ENCODE assay signal across 9 cellular contexts in genomic region chr3:25604107-25604805, GRCh38.
DNase-seq lines count a peak whose midpoint lies in the region; ATAC-seq, FAIRE-seq and TF ChIP-seq lines count a peak whose summit lies in the region.
"Had no signal": no experiment of that assay in that cellular context is flagged by ENCODE, and none has a peak within 500 bp of the region (broad histone marks: within the 10 kb centered on the region; RNA-seq: fewer than 3 reads in every experiment).

No MANE protein-coding gene starts in this region.

- H3K4me3 ChIP-seq in PC-3 (ENCODE audit: low read length) (no peak overlapping the region), foreskin fibroblast (ENCODE audit: low read depth in 1 of 2, low read length in 2 of 2) (no peak overlapping the region), skeletal muscle tissue (ENCODE audit: low read length in 3 of 3) (no peak overlapping the region)
- H3K4me3 ChIP-seq: Peyer's patch had no signal

- peak; percentile 64 for DNase-seq in H4 (ENCODE audit: low spot score)
- DNase-seq in PC-3: peak; percentile 37
- DNase-seq in foreskin fibroblast: peak; percentile 57 to 66
- DNase-seq in Calu3: no peak
- no peak for DNase-seq in GM12891 (ENCODE audit: insufficient read length, low spot score)
- DNase-seq in hypothalamus (lab: John Stamatoyannopoulos, UW): no peak
- DNase-seq: Peyer's patch; stimulated activated CD4-positive, alpha-beta T cell treated with anti-CD3 and anti-CD28 coated beads, Interleukin-4, amount 100 ng/mL, for 24 hours had no signal

- FAIRE-seq in GM12891 (lab: Jason Lieb, UNC): no peak

- H3K4me2 ChIP-seq in PC-3 (ENCODE audit: low read length): no peak overlapping the region

- H3K4me1 Mint-ChIP-seq in Calu3 (ENCODE audit: low read depth, unreplicated experiment): peaks cover 12% of the 10 kb centered on the region

- POLR2A ChIA-PET in PC-3 (lab: Charles Lee; ENCODE audit: unreplicated experiment): no interaction called here

- H3K9me3 ChIP-seq in PC-3 (ENCODE audit: low read length): no peaks in the 10 kb centered on the region
- no peaks in the 10 kb centered on the region for H3K9me3 ChIP-seq in skeletal muscle tissue (ENCODE audit: control insufficient read depth in 3 of 3, low read length in 3 of 3)
- H3K9me3 ChIP-seq: Peyer's patch had no signal

- BruUV-seq in PC-3 (replicated peaks; lab: Mats Ljungman, UMichigan) (no TSS peak), Calu3 (replicated peaks; lab: Mats Ljungman, UMichigan) (no TSS peak)

- no peaks in the 10 kb centered on the region for H3K79me2 ChIP-seq in PC-3 (ENCODE audit: low read length)

- peaks cover 33% of the 10 kb centered on the region for H3K36me3 Mint-ChIP-seq in Calu3 (ENCODE audit: insufficient read depth, unreplicated experiment)

- CTCF ChIA-PET in PC-3 (lab: Charles Lee): no interaction called here
- CTCF ChIA-PET in Calu3 (lab: Charles Lee): interaction anchor here (0.9 to 1.5 kb wide), 2 partner anchors 10 to 14 kb away, joined by 4 read pairs; no protein-coding TSS in a partner anchor

- H3K27ac ChIP-seq in PC-3 (ENCODE audit: low read length) (no peak overlapping the region), skeletal muscle tissue (ENCODE audit: low read depth, low read length) (peak overlapping the region; percentile 50)
- H3K27ac ChIP-seq: Peyer's patch had no signal

- intact Hi-C loops in PC-3 (cut with micrococcal nuclease) (no loop called here), Calu3 (cut with micrococcal nuclease; ENCODE audit: unreplicated experiment) (no loop called here)

- H3K27me3 Mint-ChIP-seq in Calu3 (ENCODE audit: unreplicated experiment): no peaks in the 10 kb centered on the region

- H3K27me3 ChIP-seq in PC-3 (ENCODE audit: low read length) (no peaks in the 10 kb centered on the region), skeletal muscle tissue (ENCODE audit: control insufficient read depth in 3 of 3, insufficient read depth in 3 of 3, low read length in 3 of 3) (no peaks in the 10 kb centered on the region)
- H3K27me3 ChIP-seq: Peyer's patch had no signal

- no peak overlapping the region for H3K4me3 Mint-ChIP-seq in Calu3 (ENCODE audit: low read depth, unreplicated experiment)

- peak; percentile 77 for ATAC-seq in PC-3

- H2AFZ ChIP-seq in PC-3 (ENCODE audit: low read length): no peak overlapping the region

- TF ChIP-seq CTCF in PC-3 (conservative IDR thresholded peaks at IDR 0.05; ENCODE audit: low read depth, low read length) (no peak), foreskin fibroblast (IDR thresholded peaks at IDR 0.05; ENCODE audit: low read depth, low read length) (no peak), Calu3 (IDR thresholded peaks at IDR 0.05; ENCODE audit: unreplicated experiment) (no peak)

- TF ChIP-seq POLR2A in GM12891 (IDR thresholded peaks at IDR 0.05; ENCODE audit: low read depth, low read length): no peak

- H3K9ac ChIP-seq in PC-3 (ENCODE audit: low read length): no peak overlapping the region
- no peak overlapping the region for H3K9ac ChIP-seq in skeletal muscle tissue (ENCODE audit: low read depth in 1 of 3, low read length in 3 of 3)

- H3F3A ChIP-seq in PC-3 (ENCODE audit: low read length, unreplicated experiment): no peaks in the 10 kb centered on the region

- H3K36me3 ChIP-seq in PC-3 (ENCODE audit: low read depth, low read length) (peaks cover 32% of the 10 kb centered on the region), skeletal muscle tissue (ENCODE audit: control insufficient read depth in 3 of 3, insufficient read depth in 3 of 3, low read length in 3 of 3) (peaks cover 5 to 30% (median 26%) of the 10 kb centered on the region in 3 donors)

- H3K9me3 Mint-ChIP-seq in Calu3 (ENCODE audit: low read depth, unreplicated experiment): no peaks in the 10 kb centered on the region

- peaks cover 6% of the 10 kb centered on the region; the same call in 1 of the 2 replicates for H4K20me1 ChIP-seq in PC-3 (ENCODE audit: low read length)

- H3K4me1 ChIP-seq in PC-3 (ENCODE audit: insufficient read depth, low read length) (0 out of 2 replicates have a peak, but pooled peaks cover 7% of the 10 kb centered on the region), skeletal muscle tissue (ENCODE audit: control insufficient read depth in 3 of 3, insufficient read depth in 3 of 3, low read length in 3 of 3) (peaks cover 5 to 9% (median 7%) of the 10 kb centered on the region in 3 donors)
- H3K4me1 ChIP-seq: Peyer's patch had no signal

- no peak overlapping the region for H3K27ac Mint-ChIP-seq in Calu3 (ENCODE audit: unreplicated experiment)

- H3K9me2 ChIP-seq in PC-3 (replicated peaks; ENCODE audit: low read length): no peaks in the 10 kb centered on the region

TF ChIP-seq in GM12891, 5 proteins besides CTCF, POLR2A, EP300 and RAD21:
- no peak for TF ChIP-seq TAF1 (IDR thresholded peaks at IDR 0.05; ENCODE audit: low read depth, low read length)
- no peak for TF ChIP-seq POLR2AphosphoS5 (IDR thresholded peaks at IDR 0.05; ENCODE audit: low read depth, low read length)
- TF ChIP-seq POU2F2 (IDR thresholded peaks at IDR 0.05; ENCODE audit: low read depth, low read length): no peak
- no peak for TF ChIP-seq PAX5 (IDR thresholded peaks at IDR 0.05; ENCODE audit: insufficient read depth, low read length, severe bottlenecking)
- TF ChIP-seq SPI1 (IDR thresholded peaks at IDR 0.05; ENCODE audit: low read depth, low read length): no peak

Comparison
In these comparisons a context has a peak if more than half of its experiments do, and no peak if none do; other contexts are left out.
1. DNase-seq: peak in H4 (single experiment), PC-3 (single experiment) and foreskin fibroblast (2 of 2); none in Calu3 (single experiment), GM12891 (single experiment) and hypothalamus (0 of 51).